Comparison of ENCODE assay signal across 9 cellular contexts in genomic region chr5:72688926-72689325, GRCh38.
"Had no signal": no experiment of that assay in that cellular context is flagged by ENCODE, and none has a peak within 500 bp of the region (broad histone marks: within the 10 kb centered on the region; RNA-seq: fewer than 3 reads in every experiment).

No MANE protein-coding gene starts in this region.

- H3K36me3 ChIP-seq: HAP-1 had no signal

- H3K9ac ChIP-seq: GM23248 had no signal

- H3K9me3 ChIP-seq: HAP-1 had no signal

- DNase-seq: GM23248, GOT3, H7, H9, HCEC 1CT, HFFc6 had no signal

- H2AFZ ChIP-seq: GM23248, GM23338 had no signal

- H3K4me2 ChIP-seq: GM23338 had no signal

- H3K4me1 ChIP-seq: HAP-1 had no signal

- ATAC-seq: GM23338, HCT116 had no signal

- H3K27ac ChIP-seq: GM23248 had no signal

- H3K4me3 ChIP-seq: GM23248, GM23338, HAP-1 had no signal
